ENCODE assay signal across 24 cellular contexts in genomic region chr13:38303816-38304215, GRCh38.
"Had no signal": no experiment of that assay in that cellular context is flagged by ENCODE, and none has a peak within 500 bp of the region (broad histone marks: within the 10 kb centered on the region; RNA-seq: fewer than 3 reads in every experiment).

No MANE protein-coding gene starts in this region.

- H3K4me2 ChIP-seq: neural progenitor cell had no signal

- H3K27ac ChIP-seq: neural progenitor cell, ovary, parathyroid adenoma, psoas muscle, right lobe of liver, sigmoid colon, stomach, suprapubic skin, testis, tibial artery, transverse colon, upper lobe of right lung, uterus had no signal

- H3K79me2 ChIP-seq: parathyroid adenoma had no signal

- H2AFZ ChIP-seq: neural progenitor cell, parathyroid adenoma had no signal

- H3K9me3 ChIP-seq: ovary, psoas muscle, right lobe of liver, sigmoid colon, stomach, suprapubic skin, testis, tibial artery, transverse colon, upper lobe of right lung, uterus had no signal

- H3K27me3 ChIP-seq: neural progenitor cell, ovary, right lobe of liver, sigmoid colon, stomach, suprapubic skin, testis, tibial artery, transverse colon, upper lobe of right lung, uterus had no signal

- DNase-seq: natural killer cell; occipital lobe; ovary; posterior cingulate gyrus; psoas muscle; right cardiac atrium; right lobe of liver; sigmoid colon; small intestine; stimulated activated CD4-positive, alpha-beta T cell treated with anti-CD3 and anti-CD28 coated beads, Interleukin-15, amount 100 ng/mL, for 24 hours; stimulated activated CD4-positive, alpha-beta T cell treated with anti-CD3 and anti-CD28 coated beads, Interleukin-2, amount 100 ng/mL, for 24 hours; stimulated activated CD4-positive, alpha-beta T cell treated with anti-CD3 and anti-CD28 coated beads, Interleukin-2, amount 100 ng/mL, for 48 hours; stimulated activated CD4-positive, alpha-beta T cell treated with anti-CD3 and anti-CD28 coated beads, Interleukin-4, amount 100 ng/mL, for 24 hours; stimulated activated naive B cell treated with anti-CD40 and anti-IgM and Interleukin-4, amounts not matched to agents 10 μg/mL and 1 μg/mL and 100 μg/mL, for 72 hours; stimulated activated naive CD4-positive, alpha-beta T cell treated with Interleukin-2 at 50 U/mL for 16 hours; stomach; testis; tibial artery; transverse colon; upper lobe of right lung; uterus had no signal

- H3K4me3 ChIP-seq: neural progenitor cell, ovary, psoas muscle, right lobe of liver, sigmoid colon, stomach, suprapubic skin, testis, tibial artery, transverse colon, upper lobe of right lung, uterus had no signal

- H3K4me1 ChIP-seq: neural progenitor cell, parathyroid adenoma, psoas muscle, right lobe of liver, sigmoid colon, stomach, suprapubic skin, testis, tibial artery, transverse colon, upper lobe of right lung, uterus had no signal

- H3K36me3 ChIP-seq: neural progenitor cell, ovary, right lobe of liver, sigmoid colon, stomach, suprapubic skin, tibial artery, transverse colon, upper lobe of right lung, uterus had no signal
